Comparison of ENCODE assay signal across 8 cellular contexts in the genomic region with DNA sequence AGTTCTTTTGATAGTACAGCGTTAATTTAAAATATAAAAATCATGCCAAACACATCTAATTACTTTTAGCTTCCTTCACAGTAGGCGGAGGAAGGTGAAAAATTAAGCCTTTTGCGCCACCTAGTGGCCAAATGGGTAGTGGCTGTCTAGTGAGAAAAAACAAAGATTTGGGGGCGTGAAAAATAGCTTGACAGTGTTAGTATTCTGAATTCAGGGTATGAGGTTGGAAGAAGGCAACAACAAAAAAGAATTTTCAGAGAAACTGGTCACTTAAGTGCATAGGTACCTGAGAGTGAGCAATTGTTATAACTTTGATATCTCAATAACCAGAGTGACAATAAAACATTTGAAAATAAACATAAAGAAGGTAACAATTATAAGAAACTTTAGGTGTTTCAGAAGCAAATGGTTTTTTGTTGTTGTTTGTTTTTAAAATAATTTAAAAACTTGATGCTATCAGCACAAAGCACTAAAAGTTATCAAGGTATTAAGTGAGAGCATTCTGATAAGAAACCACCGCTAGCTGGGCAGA. TPM values are rescaled to one million over a fixed set of nuclear protein-coding genes. Genes with fewer than 3 reads are reported as not detected.
DNase-seq lines count a peak whose midpoint lies in the region; ATAC-seq, FAIRE-seq and TF ChIP-seq lines count a peak whose summit lies in the region.

No MANE protein-coding gene starts in this region.

- TF ChIP-seq RAD21 in H1 (IDR thresholded peaks at IDR 0.05 in 1 of 2, conservative IDR thresholded peaks at IDR 0.05 in 1 of 2; ENCODE audit: low read depth in 2 of 2, low read length in 2 of 2) = peak; percentile 91 to 92

- no peak overlapping the region for H3K9ac ChIP-seq in H9 (ENCODE audit: extremely low read depth, insufficient read length, low read length)
- no peak overlapping the region for H3K9ac ChIP-seq in H1 (replicated peaks in 1 of 4; ENCODE audit: extremely low read depth in 1 of 4, low read depth in 3 of 4, low read length in 3 of 4)

- H3K4ac ChIP-seq in H9 (ENCODE audit: low read depth, low read length) (no peak overlapping the region), H1 (replicated peaks; ENCODE audit: insufficient read length, low read depth, low read length) (no peak overlapping the region)

- peaks cover 13% of the 10 kb centered on the region for H3K4me1 Mint-ChIP-seq in CD14-positive monocyte
- H3K4me1 Mint-ChIP-seq in H9 = 0 out of 4 replicates have a peak, but pooled peaks cover 0 to 2% of the 10 kb centered on the region in 2 experiments

- no peak overlapping the region for H3T11ph ChIP-seq in H9 (ENCODE audit: low read length)

- intact Hi-C loops in CD14-positive monocyte (cut with micrococcal nuclease) = loop anchor here (1.0 to 10.0 kb wide), 4 partner anchors 30 to 464 kb away; a partner anchor contains a TSS
- intact Hi-C loops in mucosa of descending colon (cut with DNase I, micrococcal nuclease) = loop anchor here in 1 of 2 donors (2.0 to 5.0 kb wide), 2 partner anchors 30 to 41 kb away; a partner anchor contains a TSS

- no peak overlapping the region for H3K27ac Mint-ChIP-seq in CD14-positive monocyte
- no peak overlapping the region for H3K27ac Mint-ChIP-seq in H9

- H3K18ac ChIP-seq in H9 (ENCODE audit: insufficient read length, low read depth, low read length) (no peak overlapping the region), H1 (ENCODE audit: extremely low read depth, low read length) (no peak overlapping the region)

- H4K91ac ChIP-seq in H9 (ENCODE audit: insufficient read length, low read depth, low read length) (no peak overlapping the region), H1 (replicated peaks; ENCODE audit: insufficient read length, low read length) (no peak overlapping the region)

- H3K36me3 Mint-ChIP-seq in CD14-positive monocyte = peaks cover 3 to 9% of the 10 kb centered on the region in 2 donors
- H3K36me3 Mint-ChIP-seq in H9 (ENCODE audit: insufficient read depth in 1 of 3, low read depth in 3 of 3) = no peaks in the 10 kb centered on the region

- H3K9me3 ChIP-seq in H9 (ENCODE audit: control insufficient read depth, low read depth, low read length) = no peaks in the 10 kb centered on the region
- no peaks in the 10 kb centered on the region for H3K9me3 ChIP-seq in H1 (ENCODE audit: insufficient read depth in 2 of 2, low read depth in 1 of 2, low read length in 1 of 2)
- H3K9me3 ChIP-seq in mucosa of descending colon = no peaks in the 10 kb centered on the region

- no peak overlapping the region for H2AK5ac ChIP-seq in H9 (ENCODE audit: insufficient read length, low read length)
- no peak overlapping the region for H2AK5ac ChIP-seq in H1 (ENCODE audit: low read depth, low read length)

- H3K9me3 Mint-ChIP-seq in CD14-positive monocyte (peaks cover 0 to 3% (median 0%) of the 10 kb centered on the region in 7 donors), H9 (no peaks in the 10 kb centered on the region; a peak in 1 of 5 replicates)

- H4K5ac ChIP-seq in H9 (ENCODE audit: insufficient read length, low read depth, low read length) = no peak overlapping the region
- H4K5ac ChIP-seq in H1 (ENCODE audit: insufficient read length, low read depth, low read length) = no peak overlapping the region

- ATAC-seq in mucosa of descending colon = peak; percentile 86

- no peaks in the 10 kb centered on the region for H3K23me2 ChIP-seq in H9 (ENCODE audit: insufficient read length, low read depth, low read length, poor library complexity, severe bottlenecking)
- H3K23me2 ChIP-seq in H1 (ENCODE audit: low read depth, low read length) = no peaks in the 10 kb centered on the region

- H2BK12ac ChIP-seq in H9 (ENCODE audit: insufficient read length, low read depth, low read length) (no peak overlapping the region), H1 (ENCODE audit: low read depth, low read length) (no peak overlapping the region)

- TF ChIP-seq CTCF in CD14-positive monocyte (IDR thresholded peaks at IDR 0.05) = peak; percentile 87
- peak; percentile 97 for TF ChIP-seq CTCF in H9 (conservative IDR thresholded peaks at IDR 0.05)
- peak in 2 of 3 experiments; percentile 73 to 85; a peak in 3 of 4 replicates for TF ChIP-seq CTCF in H1 (IDR thresholded peaks at IDR 0.05; ENCODE audit: control extremely low read depth in 1 of 3, insufficient read depth in 1 of 3, low read depth in 1 of 3, low read length in 3 of 3)
- peak; percentile 58 for TF ChIP-seq CTCF in mucosa of descending colon (IDR thresholded peaks at IDR 0.05)

- peak; percentile 94 for FAIRE-seq in H1 (lab: Jason Lieb, UNC)

- H3K27ac ChIP-seq in H9 (ENCODE audit: insufficient read length, low read depth, low read length) = no peak overlapping the region
- H3K27ac ChIP-seq in H1 (ENCODE audit: low read depth, low read length) = no peak overlapping the region

- H3K4me1 ChIP-seq in H9 (ENCODE audit: insufficient read depth, low read length) (no peaks in the 10 kb centered on the region), H1 (replicated peaks in 1 of 4; ENCODE audit: control insufficient read depth in 3 of 4, insufficient read depth in 4 of 4, low read length in 3 of 4) (no peaks in the 10 kb centered on the region), mucosa of descending colon (ENCODE audit: low read depth) (no peaks in the 10 kb centered on the region)

- no peak overlapping the region for H3K4me3 Mint-ChIP-seq in CD14-positive monocyte
- no peak overlapping the region for H3K4me3 Mint-ChIP-seq in H9

- no CpG with 5 or more reads among the region's 5 CpGs for WGBS in H9 (ENCODE audit: extremely low coverage, insufficient read length, low lambda C conversion rate)
- WGBS in H1 (ENCODE audit: extremely low coverage in 1 of 2, insufficient coverage in 1 of 2, insufficient read length in 1 of 2, insufficient replicate concordance in 2 of 2, low coverage in 1 of 2, low lambda C conversion rate in 2 of 2, missing lambda C conversion rate in 1 of 2), 2 experiments = 22% methylated on average over 5 of the region's 5 CpGs; no CpG with 5 or more reads in 1 of the 2 experiments

- no peak overlapping the region for H2AFZ ChIP-seq in H9 (ENCODE audit: low read length)
- no peak overlapping the region for H2AFZ ChIP-seq in H1 (ENCODE audit: low read length)

- POLR2A ChIA-PET in H1 (lab: Charles Lee; ENCODE audit: partially characterized antibody) = interaction anchor here (0.9 to 1.4 kb wide), 5 partner anchors 14 to 30 kb away, joined by 3 to 6 read pairs (median 4); a partner anchor contains a TSS

- H3K36me3 ChIP-seq in H1 (ENCODE audit: control insufficient read depth in 2 of 4, insufficient read depth in 4 of 4, low read length in 3 of 4) (no peaks in the 10 kb centered on the region), mucosa of descending colon (ENCODE audit: low read depth) (no peaks in the 10 kb centered on the region)

- H3K56ac ChIP-seq in H9 (ENCODE audit: insufficient read length, low read depth, low read length) = no peak overlapping the region
- no peak overlapping the region for H3K56ac ChIP-seq in H1 (replicated peaks; ENCODE audit: insufficient read length, low read depth, low read length)

- no peak for TF ChIP-seq EP300 in H1 (IDR thresholded peaks at IDR 0.05; ENCODE audit: borderline replicate concordance in 1 of 2, low read depth in 2 of 2, low read length in 2 of 2)

- peak; percentile 62 for DNase-seq in CD14-positive monocyte (ENCODE audit: low spot score)
- peak; percentile 54 for DNase-seq in H9
- peak; percentile 42 for DNase-seq in NCI-H774 (lab: John Stamatoyannopoulos, UW)
- peak; percentile 76 to 78 for DNase-seq in activated CD8-positive, alpha-beta memory T cell treated with anti-CD3 and anti-CD28 coated beads for 1 hour (ENCODE audit: extremely low read depth in 1 of 2, low read depth in 1 of 2)
- DNase-seq in H1 (ENCODE audit: low read depth in 1 of 2, low spot score in 2 of 2) = peak in 1 of 2 experiments; percentile 84
- DNase-seq in mucosa of descending colon = peak in 2 of 3 donors; percentile 80 to 94
- peak; percentile 77 to 84 for DNase-seq in stimulated activated CD8-positive, alpha-beta memory T cell treated with anti-CD3 and anti-CD28 coated beads, Interleukin-7, amount 100 ng/mL, for 1 hour (ENCODE audit: low read depth in 2 of 2)
- no peak for DNase-seq in epidermal melanocyte (ENCODE audit: insufficient read length, low spot score)

- H3K23ac ChIP-seq in H9 (ENCODE audit: insufficient read length, low read depth, low read length) (no peak overlapping the region), H1 (ENCODE audit: insufficient read length) (no peak overlapping the region)

- H3K79me1 ChIP-seq in H9 (ENCODE audit: insufficient read depth, low read depth, low read length, poor library complexity, severe bottlenecking) = no peaks in the 10 kb centered on the region
- H3K79me1 ChIP-seq in H1 (ENCODE audit: low read depth, low read length) = no peaks in the 10 kb centered on the region

- H3K79me2 ChIP-seq in H9 (ENCODE audit: insufficient read depth, low read length) (no peaks in the 10 kb centered on the region), H1 (ENCODE audit: control insufficient read depth in 1 of 2, insufficient read depth in 2 of 2, low read length in 2 of 2) (no peaks in the 10 kb centered on the region)

- H2BK15ac ChIP-seq in H9 (ENCODE audit: low read depth, low read length) = no peak overlapping the region
- H2BK15ac ChIP-seq in H1 (ENCODE audit: low read length) = no peak overlapping the region

- H4K8ac ChIP-seq in H9 (replicated peaks; ENCODE audit: insufficient read length, low read depth, low read length) = no peak overlapping the region
- H4K8ac ChIP-seq in H1 (ENCODE audit: extremely low read depth, insufficient read depth, low read length) = no peak overlapping the region

- H2BK20ac ChIP-seq in H9 (ENCODE audit: low read depth, low read length, poor library complexity, severe bottlenecking) = no peak overlapping the region
- no peak overlapping the region for H2BK20ac ChIP-seq in H1 (ENCODE audit: low read length)

- no peak for TF ChIP-seq POLR2A in H1 (IDR thresholded peaks at IDR 0.05; ENCODE audit: control extremely low read depth in 1 of 2, low read depth in 2 of 2, low read length in 2 of 2)

- H2BK5ac ChIP-seq in H9 (ENCODE audit: insufficient read length, low read length) = no peak overlapping the region
- no peak overlapping the region for H2BK5ac ChIP-seq in H1 (ENCODE audit: low read depth, low read length)

- H3K4me3 ChIP-seq in H1 (ENCODE audit: extremely low read depth in 1 of 4, insufficient read depth in 2 of 4, low read depth in 3 of 4, low read length in 4 of 4) = no peak overlapping the region
- H3K4me3 ChIP-seq in mucosa of descending colon = no peak overlapping the region

- CTCF ChIA-PET in H1 (lab: Charles Lee; ENCODE audit: partially characterized antibody) = interaction anchor here (0.6 to 19.9 kb wide), 52 partner anchors 8 to 615 kb away, joined by 3 to 402 read pairs (median 4); a partner anchor contains a TSS

- H3K4me2 ChIP-seq in H9 (ENCODE audit: insufficient read depth, insufficient read length, low read length) (no peak overlapping the region), H1 (ENCODE audit: insufficient read depth in 1 of 2, low read depth in 2 of 2, low read length in 2 of 2) (no peak overlapping the region)

- H2BK120ac ChIP-seq in H9 (ENCODE audit: low read depth, low read length, poor library complexity, severe bottlenecking) = no peak overlapping the region
- no peak overlapping the region for H2BK120ac ChIP-seq in H1 (replicated peaks; ENCODE audit: low read depth, low read length)

- no peaks in the 10 kb centered on the region for H4K20me1 ChIP-seq in H9 (ENCODE audit: control insufficient read depth, insufficient read depth, insufficient read length)
- no peaks in the 10 kb centered on the region for H4K20me1 ChIP-seq in H1 (replicated peaks in 1 of 2; ENCODE audit: control insufficient read depth in 1 of 2, insufficient read depth in 2 of 2, low read length in 2 of 2)

- H3K14ac ChIP-seq in H9 (ENCODE audit: insufficient read depth, low read length) (no peak overlapping the region), H1 (ENCODE audit: insufficient read length) (no peak overlapping the region)

- H3K27me3 Mint-ChIP-seq in CD14-positive monocyte (ENCODE audit: low read depth in 3 of 3) = peaks cover 10 to 16% (median 10%) of the 10 kb centered on the region in 3 donors
- H3K27me3 Mint-ChIP-seq in H9 (ENCODE audit: low read depth) = peaks cover 19% of the 10 kb centered on the region

- H3K27me3 ChIP-seq in H9 (ENCODE audit: insufficient read depth, low read length) (no peaks in the 10 kb centered on the region), H1 (replicated peaks in 1 of 4; ENCODE audit: control insufficient read depth in 3 of 4, extremely low read depth in 1 of 4, insufficient read depth in 3 of 4, low read length in 3 of 4) (no peaks in the 10 kb centered on the region)

RNA-seq across cellular contexts. Expression of a gene that starts 14.3 kb away (rescaled TPM):
- polyA plus RNA-seq in CD14-positive monocyte (100 to 1,000 TPM; 350 to 405 TPM), H1 (2011; rRNA removed) (12.5 and 22.8 TPM in 2 replicates)
- total RNA-seq in H9 (2021) (3.2 and 3.5 TPM in 2 replicates), mucosa of descending colon (100 to 1,000 TPM in 1 of 3 donors, 10 to 100 TPM in 2; 37.4 to 108 (median 39.0) TPM)
- 2.9 and 4.5 TPM in 2 replicates for total RNA-seq in H1 (2021; fragmentation: NEBNext Ultra II Directional; extraction: Animal tissue kit (Norgen Biotek cat#: 25700))
- 11.0 TPM for polyA plus RNA-seq in H1 (2011; cell fraction: cytosol; rRNA removed)
- 9.4 TPM for polyA plus RNA-seq in H1 (2011; cell fraction: nucleus; rRNA removed)
- polyA plus RNA-seq in H1 (2012, experiment 1 of 2) = 2.0 to 13.4 TPM (median 8.9 TPM) in 4 replicates
- 9.9 TPM for polyA plus RNA-seq in H1 (2012, experiment 2 of 2)
- 1.3 TPM for polyA plus RNA-seq in H1 (2013, experiment 1 of 2)
- polyA plus RNA-seq in H1 (2013, experiment 2 of 2) = 1.6 TPM
- 2.1 and 8.2 TPM in 2 replicates for polyA minus RNA-seq in H1 (2011; rRNA and poly(A)+ RNA removed)
- polyA minus RNA-seq in H1 (2011; cell fraction: cytosol; rRNA and poly(A)+ RNA removed) = 3.7 TPM
- not detected for polyA minus RNA-seq in H1 (2011; cell fraction: nucleus; rRNA and poly(A)+ RNA removed)

RNA-seq across cellular contexts. Expression of a gene that starts 14.8 kb away (rescaled TPM):
- polyA plus RNA-seq in CD14-positive monocyte (100 to 1,000 TPM; 204 to 221 TPM), H1 (2011; rRNA removed) (20.1 and 22.0 TPM in 2 replicates)
- total RNA-seq in H9 (2021) (12.1 and 12.7 TPM in 2 replicates), mucosa of descending colon (100 to 1,000 TPM in 1 of 3 donors, 10 to 100 TPM in 2; 69.5 to 131 (median 91.3) TPM)
- total RNA-seq in H1 (2021; fragmentation: NEBNext Ultra II Directional; extraction: Animal tissue kit (Norgen Biotek cat#: 25700)) = 16.8 TPM in 2 replicates
- 21.6 TPM for polyA plus RNA-seq in H1 (2011; cell fraction: cytosol; rRNA removed)
- 35.5 TPM for polyA plus RNA-seq in H1 (2011; cell fraction: nucleus; rRNA removed)
- polyA plus RNA-seq in H1 (2012, experiment 1 of 2) = 21.4 to 30.6 TPM (median 29.9 TPM) in 4 replicates
- 30.6 TPM for polyA plus RNA-seq in H1 (2012, experiment 2 of 2)
- 13.5 TPM for polyA plus RNA-seq in H1 (2013, experiment 1 of 2)
- 13.6 TPM for polyA plus RNA-seq in H1 (2013, experiment 2 of 2)
- polyA minus RNA-seq in H1 (2011; rRNA and poly(A)+ RNA removed) = 30.3 and 33.8 TPM in 2 replicates
- polyA minus RNA-seq in H1 (2011; cell fraction: cytosol; rRNA and poly(A)+ RNA removed) = 12.2 TPM
- 9.6 TPM for polyA minus RNA-seq in H1 (2011; cell fraction: nucleus; rRNA and poly(A)+ RNA removed)

RNA-seq across cellular contexts. Expression of a gene that starts 24.5 kb away (rescaled TPM):
- polyA plus RNA-seq in CD14-positive monocyte (100 to 1,000 TPM; 487 to 534 TPM), H1 (2011; rRNA removed) (26.9 and 43.0 TPM in 2 replicates)
- total RNA-seq in H9 (2021) (17.6 and 19.1 TPM in 2 replicates), mucosa of descending colon (100 to 1,000 TPM in 2 of 3 donors, 10 to 100 TPM in 1; 94.7 to 199 (median 117) TPM)
- 18.4 and 22.0 TPM in 2 replicates for total RNA-seq in H1 (2021; fragmentation: NEBNext Ultra II Directional; extraction: Animal tissue kit (Norgen Biotek cat#: 25700))
- 33.9 TPM for polyA plus RNA-seq in H1 (2011; cell fraction: cytosol; rRNA removed)
- polyA plus RNA-seq in H1 (2011; cell fraction: nucleus; rRNA removed) = 26.7 TPM
- 19.4 to 42.4 TPM (median 35.3 TPM) in 4 replicates for polyA plus RNA-seq in H1 (2012, experiment 1 of 2)
- polyA plus RNA-seq in H1 (2012, experiment 2 of 2) = 39.2 TPM
- 17.7 TPM for polyA plus RNA-seq in H1 (2013, experiment 1 of 2)
- 18.9 TPM for polyA plus RNA-seq in H1 (2013, experiment 2 of 2)
- 11.7 and 15.3 TPM in 2 replicates for polyA minus RNA-seq in H1 (2011; rRNA and poly(A)+ RNA removed)
- polyA minus RNA-seq in H1 (2011; cell fraction: cytosol; rRNA and poly(A)+ RNA removed) = 7.9 TPM
- polyA minus RNA-seq in H1 (2011; cell fraction: nucleus; rRNA and poly(A)+ RNA removed) = 7.9 TPM

RNA-seq across cellular contexts. Expression of a gene that starts 29.8 kb away (rescaled TPM):
- polyA plus RNA-seq in CD14-positive monocyte = 10 to 100 TPM; 12.6 to 25.9 TPM
- 16.3 and 20.3 TPM in 2 replicates for total RNA-seq in H9 (2021)
- total RNA-seq in H1 (2021; fragmentation: NEBNext Ultra II Directional; extraction: Animal tissue kit (Norgen Biotek cat#: 25700)) = 24.3 and 27.2 TPM in 2 replicates
- 11.3 and 19.9 TPM in 2 replicates for polyA plus RNA-seq in H1 (2011; rRNA removed)
- 16.1 TPM for polyA plus RNA-seq in H1 (2011; cell fraction: cytosol; rRNA removed)
- 56.5 TPM for polyA plus RNA-seq in H1 (2011; cell fraction: nucleus; rRNA removed)
- polyA plus RNA-seq in H1 (2012, experiment 1 of 2) = 8.4 to 30.2 TPM (median 25.2 TPM) in 4 replicates
- 9.2 TPM for polyA plus RNA-seq in H1 (2012, experiment 2 of 2)
- 11.3 TPM for polyA plus RNA-seq in H1 (2013, experiment 1 of 2)
- 13.1 TPM for polyA plus RNA-seq in H1 (2013, experiment 2 of 2)
- polyA minus RNA-seq in H1 (2011; rRNA and poly(A)+ RNA removed) = 18.7 and 33.0 TPM in 2 replicates
- 5.8 TPM for polyA minus RNA-seq in H1 (2011; cell fraction: cytosol; rRNA and poly(A)+ RNA removed)
- polyA minus RNA-seq in H1 (2011; cell fraction: nucleus; rRNA and poly(A)+ RNA removed) = 13.7 TPM
- 100 to 1,000 TPM in 1 of 3 donors, 10 to 100 TPM in 2; 47.4 to 179 (median 52.7) TPM for total RNA-seq in mucosa of descending colon

RNA-seq across cellular contexts. Expression of a gene that starts 51.5 kb away (rescaled TPM):
- polyA plus RNA-seq in CD14-positive monocyte (under 1 TPM; 0.25 to 0.64 TPM), H1 (2011; rRNA removed) (0.19 and 0.35 TPM in 2 replicates)
- total RNA-seq in H9 (2021) (0.20 TPM in 1 of 2 replicates, not detected in the other), mucosa of descending colon (under 1 TPM in 2 of 3 donors, not detected in 1; 0.38 to 0.87 TPM)
- 0.27 TPM in 1 of 2 replicates, not detected in the other for total RNA-seq in H1 (2021; fragmentation: NEBNext Ultra II Directional; extraction: Animal tissue kit (Norgen Biotek cat#: 25700))
- 0.28 TPM for polyA plus RNA-seq in H1 (2011; cell fraction: cytosol; rRNA removed)
- polyA plus RNA-seq in H1 (2011; cell fraction: nucleus; rRNA removed) = 0.36 TPM
- polyA plus RNA-seq in H1 (2012, experiment 1 of 2) = 0.20 to 0.55 TPM (median 0.21 TPM) in 3 of 4 replicates, not detected in the other
- 0.37 TPM for polyA plus RNA-seq in H1 (2012, experiment 2 of 2)
- polyA plus RNA-seq in H1 (2013, experiment 1 of 2) = 0.26 TPM
- polyA plus RNA-seq in H1 (2013, experiment 2 of 2) = 0.53 TPM
- polyA minus RNA-seq in H1 (2011; rRNA and poly(A)+ RNA removed) = 0.16 and 0.46 TPM in 2 replicates
- polyA minus RNA-seq in H1 (2011; cell fraction: cytosol; rRNA and poly(A)+ RNA removed) = not detected
- 0.50 TPM for polyA minus RNA-seq in H1 (2011; cell fraction: nucleus; rRNA and poly(A)+ RNA removed)
